8 cellular contexts compared by ENCODE assay signal in genomic region chr10:61987951-61988379, GRCh38.
DNase-seq lines count a peak whose midpoint lies in the region; ATAC-seq and TF ChIP-seq lines count a peak whose summit lies in the region.

No MANE protein-coding gene starts in this region.

- POLR2A ChIA-PET in OCI-LY7 (lab: Charles Lee): interaction anchor here (0.6 to 12.9 kb wide), 18 partner anchors 7 to 255 kb away, joined by 3 to 222 read pairs (median 10); partner anchors contain the start of gene ARID5B

- H2AFZ ChIP-seq in OCI-LY7 (ENCODE audit: low read length): peak overlapping the region; percentile 31; the same call in 1 of the 2 replicates

- TF ChIP-seq POLR2A in upper lobe of left lung (IDR thresholded peaks at IDR 0.05): no peak

- TF ChIP-seq EP300 in upper lobe of left lung (IDR thresholded peaks at IDR 0.05): no peak

- H3K9me3 ChIP-seq in OCI-LY7 (ENCODE audit: low read length) (0 out of 2 replicates have a peak, but pooled peaks cover 4% of the 10 kb centered on the region), left ventricle myocardium inferior (replicated peaks) (no peaks in the 10 kb centered on the region), upper lobe of left lung (no peaks in the 10 kb centered on the region)

- H3K9me2 ChIP-seq in OCI-LY7 (ENCODE audit: insufficient read depth, low read length): no peaks in the 10 kb centered on the region

- TF ChIP-seq CTCF in OCI-LY7 (conservative IDR thresholded peaks at IDR 0.05; ENCODE audit: low read length) (no peak), left ventricle myocardium inferior (IDR thresholded peaks at IDR 0.05; ENCODE audit: borderline replicate concordance) (no peak), upper lobe of left lung (IDR thresholded peaks at IDR 0.05) (no peak)

- CTCF ChIA-PET in OCI-LY7 (lab: Charles Lee; ENCODE audit: unreplicated experiment): interaction anchor here (0.5 to 1.7 kb wide), 2 partner anchors 24 to 499 kb away, joined by 3 to 7 read pairs; no protein-coding TSS in a partner anchor

- ATAC-seq in HG02759 (IDR thresholded peaks at IDR 0.05; ENCODE audit: unreplicated experiment) (peak; percentile 98), upper lobe of left lung (ENCODE audit: low FRiP score in 2 of 2) (peak in 1 of 2 donors; percentile 51)

- H3K27me3 ChIP-seq in left ventricle myocardium inferior (ENCODE audit: low read depth) (no peaks in the 10 kb centered on the region), upper lobe of left lung (no peaks in the 10 kb centered on the region)

- peak overlapping the region; percentile 81 for H3K4me2 ChIP-seq in OCI-LY7 (ENCODE audit: low read length)

- 15 to 21% methylated on average over 2 of the region's 2 CpGs for WGBS in upper lobe of left lung, 2 donors

- H4K20me1 ChIP-seq in OCI-LY7 (ENCODE audit: insufficient read depth, low read length): no peaks in the 10 kb centered on the region

- H3K4me1 ChIP-seq in OCI-LY7 (ENCODE audit: insufficient read depth, low read length, poor library complexity, severe bottlenecking) (peaks cover 98% of the 10 kb centered on the region), left ventricle myocardium inferior (peaks cover 52% of the 10 kb centered on the region), upper lobe of left lung (peaks cover 10 to 27% (median 22%) of the 10 kb centered on the region in 4 donors)

- DNase-seq in activated CD4-positive, CD25-positive, alpha-beta regulatory T cell treated with anti-CD3 and anti-CD28 coated beads, Interleukin-2, amount 50 U/mL, for 16 hours (ENCODE audit: low read depth, low spot score): peak; percentile 22
- DNase-seq in activated CD4-positive, CD25-positive, alpha-beta regulatory T cell (lab: John Stamatoyannopoulos, UW): no peak
- DNase-seq in OCI-LY7 (ENCODE audit: low spot score): peak; percentile 90
- DNase-seq in left ventricle myocardium inferior: no peak
- no peak for DNase-seq in upper lobe of left lung
- DNase-seq in NCI-H524 treated with DMSO at 0.1 percent for 48 hours (lab: John Stamatoyannopoulos, UW): no peak
- no peak for DNase-seq in islet precursor cell

- peak overlapping the region; percentile 55 for H3K4me3 ChIP-seq in OCI-LY7 (ENCODE audit: low read depth, low read length, poor library complexity, severe bottlenecking)
- peak overlapping the region; percentile 27 for H3K4me3 ChIP-seq in left ventricle myocardium inferior
- H3K4me3 ChIP-seq in upper lobe of left lung: no peak overlapping the region

- no TSS peak for BruUV-seq in OCI-LY7 (replicated peaks; lab: Mats Ljungman, UMichigan)

- peak overlapping the region; percentile 99 for H3K27ac ChIP-seq in OCI-LY7 (ENCODE audit: low read depth, low read length, poor library complexity, severe bottlenecking)
- peak overlapping the region; percentile 69 for H3K27ac ChIP-seq in left ventricle myocardium inferior (replicated peaks)
- peak overlapping the region; percentile 4 to 43 (median 16) for H3K27ac ChIP-seq in upper lobe of left lung

- intact Hi-C loops in OCI-LY7 (cut with micrococcal nuclease; ENCODE audit: unreplicated experiment) (loop anchor here (1.0 to 2.0 kb wide), 4 partner anchors 27 to 88 kb away; no protein-coding TSS in a partner anchor), left ventricle myocardium inferior (cut with micrococcal nuclease) (no loop called here)

- peaks cover 71% of the 10 kb centered on the region; the same call in 1 of the 2 replicates for H3K79me2 ChIP-seq in OCI-LY7 (ENCODE audit: insufficient read depth, low read depth, low read length)

- H3K36me3 ChIP-seq in OCI-LY7 (ENCODE audit: insufficient read depth, low read length): peaks cover 30% of the 10 kb centered on the region
- H3K36me3 ChIP-seq in left ventricle myocardium inferior: no peaks in the 10 kb centered on the region
- no peaks in the 10 kb centered on the region for H3K36me3 ChIP-seq in upper lobe of left lung

Comparison
In these comparisons a context has a peak if more than half of its experiments do, and no peak if none do; other contexts are left out.
1. DNase-seq: peak in activated CD4-positive, CD25-positive, alpha-beta regulatory T cell treated with anti-CD3 and anti-CD28 coated beads, Interleukin-2, amount 50 U/mL, for 16 hours (single experiment) and OCI-LY7 (single experiment); none in activated CD4-positive, CD25-positive, alpha-beta regulatory T cell (0 of 4), left ventricle myocardium inferior (single experiment), upper lobe of left lung (0 of 2), NCI-H524 treated with DMSO at 0.1 percent for 48 hours (single experiment) and islet precursor cell (single experiment).
2. H3K27ac ChIP-seq: peak in every context shown above with its lines; median percentile 99 in OCI-LY7; 69 in left ventricle myocardium inferior; 16 in upper lobe of left lung.
3. H3K4me3 ChIP-seq: peak in OCI-LY7 (single experiment) and left ventricle myocardium inferior (single experiment); none in upper lobe of left lung (0 of 4).